ENCODE assay signal across 1 cellular context in genomic region chr13:27022571-27023311, GRCh38.
TF ChIP-seq lines count a peak whose summit lies in the region.

No MANE protein-coding gene starts in this region.

TF ChIP-seq in HepG2, 621 proteins besides CTCF, POLR2A, EP300 and RAD21 (continued from another document):
- TF ChIP-seq UBTF (CRISPR knock-in tag; IDR thresholded peaks at IDR 0.05) (0 out of 2 replicates have a peak, but pooled peaks have one; percentile 19), SMAD1 (CRISPR knock-in tag; IDR thresholded peaks at IDR 0.05; ENCODE audit: borderline replicate concordance, low read depth) (no peak), HNRNPK (IDR thresholded peaks at IDR 0.05; ENCODE audit: low read depth, low read length, poor library complexity, severe bottlenecking) (no peak), ZBTB1 (CRISPR knock-in tag; IDR thresholded peaks at IDR 0.05; ENCODE audit: borderline replicate concordance) (no peak), ZNF652 (CRISPR knock-in tag; IDR thresholded peaks at IDR 0.05; ENCODE audit: borderline replicate concordance, low read depth) (no peak), ZNF337 (CRISPR knock-in tag; IDR thresholded peaks at IDR 0.05; ENCODE audit: borderline replicate concordance, low read depth) (no peak), TIGD3 (CRISPR knock-in tag; IDR thresholded peaks at IDR 0.05; ENCODE audit: borderline replicate concordance) (0 out of 2 replicates have a peak, but pooled peaks have one; percentile 67), HDAC2 (CRISPR knock-in tag; IDR thresholded peaks at IDR 0.05) (peak; percentile 50; the same call in 1 of the 2 replicates), ZNF788 (CRISPR knock-in tag; IDR thresholded peaks at IDR 0.05; ENCODE audit: borderline replicate concordance) (peak; percentile 28; the same call in 1 of the 2 replicates), SNAPC2 (CRISPR knock-in tag; IDR thresholded peaks at IDR 0.05) (no peak), FOXA3 (CRISPR knock-in tag; IDR thresholded peaks at IDR 0.05) (peak; percentile 87), ZNF33B (CRISPR knock-in tag; IDR thresholded peaks at IDR 0.05) (no peak), ZNF557 (CRISPR knock-in tag; IDR thresholded peaks at IDR 0.05) (no peak), ZNF335 (CRISPR knock-in tag; IDR thresholded peaks at IDR 0.05) (peak; percentile 49; the same call in 1 of the 2 replicates), HOXA3 (CRISPR knock-in tag; IDR thresholded peaks at IDR 0.05) (peak; percentile 61), ZNF251 (CRISPR knock-in tag; IDR thresholded peaks at IDR 0.05) (no peak), XRCC5 (optimal IDR thresholded peaks at IDR 0.05; ENCODE audit: low read length) (peak; percentile 36), HMG20A (CRISPR knock-in tag; IDR thresholded peaks at IDR 0.05; ENCODE audit: borderline replicate concordance) (peak; percentile 40; the same call in 1 of the 2 replicates), ZNF280B (CRISPR knock-in tag; IDR thresholded peaks at IDR 0.05; ENCODE audit: borderline replicate concordance) (0 out of 2 replicates have a peak, but pooled peaks have one; percentile 25), TARDBP (CRISPR knock-in tag; IDR thresholded peaks at IDR 0.05) (0 out of 2 replicates have a peak, but pooled peaks have one; percentile 37), SAP130 (CRISPR knock-in tag; IDR thresholded peaks at IDR 0.05; ENCODE audit: low read depth) (peak; percentile 79), HOXA9 (CRISPR knock-in tag; IDR thresholded peaks at IDR 0.05; ENCODE audit: borderline replicate concordance) (no peak), PHF21A (CRISPR knock-in tag; IDR thresholded peaks at IDR 0.05) (peak; percentile 46; the same call in 1 of the 2 replicates), MXI1 (IDR thresholded peaks at IDR 0.05; ENCODE audit: borderline replicate concordance, low read depth, low read length) (no peak), ATF6 (CRISPR knock-in tag; conservative IDR thresholded peaks at IDR 0.05) (no peak), THAP11 (CRISPR knock-in tag; IDR thresholded peaks at IDR 0.05) (0 out of 2 replicates have a peak, but pooled peaks have one; percentile 41), REXO4 (CRISPR knock-in tag; IDR thresholded peaks at IDR 0.05; ENCODE audit: borderline replicate concordance) (no peak)
- TF ChIP-seq, protein P1, sequence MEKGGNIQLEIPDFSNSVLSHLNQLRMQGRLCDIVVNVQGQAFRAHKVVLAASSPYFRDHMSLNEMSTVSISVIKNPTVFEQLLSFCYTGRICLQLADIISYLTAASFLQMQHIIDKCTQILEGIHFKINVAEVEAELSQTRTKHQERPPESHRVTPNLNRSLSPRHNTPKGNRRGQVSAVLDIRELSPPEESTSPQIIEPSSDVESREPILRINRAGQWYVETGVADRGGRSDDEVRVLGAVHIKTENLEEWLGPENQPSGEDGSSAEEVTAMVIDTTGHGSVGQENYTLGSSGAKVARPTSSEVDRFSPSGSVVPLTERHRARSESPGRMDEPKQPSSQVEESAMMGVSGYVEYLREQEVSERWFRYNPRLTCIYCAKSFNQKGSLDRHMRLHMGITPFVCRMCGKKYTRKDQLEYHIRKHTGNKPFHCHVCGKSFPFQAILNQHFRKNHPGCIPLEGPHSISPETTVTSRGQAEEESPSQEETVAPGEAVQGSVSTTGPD (CRISPR knock-in tag; IDR thresholded peaks at IDR 0.05), result peak; percentile 80; the same call in 1 of the 2 replicates
- TF ChIP-seq, protein P2, sequence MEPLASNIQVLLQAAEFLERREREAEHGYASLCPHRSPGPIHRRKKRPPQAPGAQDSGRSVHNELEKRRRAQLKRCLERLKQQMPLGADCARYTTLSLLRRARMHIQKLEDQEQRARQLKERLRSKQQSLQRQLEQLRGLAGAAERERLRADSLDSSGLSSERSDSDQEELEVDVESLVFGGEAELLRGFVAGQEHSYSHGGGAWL (CRISPR knock-in tag; IDR thresholded peaks at IDR 0.05), result peak; percentile 39; the same call in 1 of the 2 replicates
- TF ChIP-seq, protein P3, sequence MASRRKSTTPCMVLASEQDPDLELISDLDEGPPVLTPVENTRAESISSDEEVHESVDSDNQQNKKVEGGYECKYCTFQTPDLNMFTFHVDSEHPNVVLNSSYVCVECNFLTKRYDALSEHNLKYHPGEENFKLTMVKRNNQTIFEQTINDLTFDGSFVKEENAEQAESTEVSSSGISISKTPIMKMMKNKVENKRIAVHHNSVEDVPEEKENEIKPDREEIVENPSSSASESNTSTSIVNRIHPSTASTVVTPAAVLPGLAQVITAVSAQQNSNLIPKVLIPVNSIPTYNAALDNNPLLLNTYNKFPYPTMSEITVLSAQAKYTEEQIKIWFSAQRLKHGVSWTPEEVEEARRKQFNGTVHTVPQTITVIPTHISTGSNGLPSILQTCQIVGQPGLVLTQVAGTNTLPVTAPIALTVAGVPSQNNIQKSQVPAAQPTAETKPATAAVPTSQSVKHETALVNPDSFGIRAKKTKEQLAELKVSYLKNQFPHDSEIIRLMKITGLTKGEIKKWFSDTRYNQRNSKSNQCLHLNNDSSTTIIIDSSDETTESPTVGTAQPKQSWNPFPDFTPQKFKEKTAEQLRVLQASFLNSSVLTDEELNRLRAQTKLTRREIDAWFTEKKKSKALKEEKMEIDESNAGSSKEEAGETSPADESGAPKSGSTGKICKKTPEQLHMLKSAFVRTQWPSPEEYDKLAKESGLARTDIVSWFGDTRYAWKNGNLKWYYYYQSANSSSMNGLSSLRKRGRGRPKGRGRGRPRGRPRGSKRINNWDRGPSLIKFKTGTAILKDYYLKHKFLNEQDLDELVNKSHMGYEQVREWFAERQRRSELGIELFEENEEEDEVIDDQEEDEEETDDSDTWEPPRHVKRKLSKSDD (CRISPR knock-in tag; IDR thresholded peaks at IDR 0.05; ENCODE audit: low read depth), result no peak
